Comparison of ENCODE assay signal across 25 cellular contexts in the genomic region with DNA sequence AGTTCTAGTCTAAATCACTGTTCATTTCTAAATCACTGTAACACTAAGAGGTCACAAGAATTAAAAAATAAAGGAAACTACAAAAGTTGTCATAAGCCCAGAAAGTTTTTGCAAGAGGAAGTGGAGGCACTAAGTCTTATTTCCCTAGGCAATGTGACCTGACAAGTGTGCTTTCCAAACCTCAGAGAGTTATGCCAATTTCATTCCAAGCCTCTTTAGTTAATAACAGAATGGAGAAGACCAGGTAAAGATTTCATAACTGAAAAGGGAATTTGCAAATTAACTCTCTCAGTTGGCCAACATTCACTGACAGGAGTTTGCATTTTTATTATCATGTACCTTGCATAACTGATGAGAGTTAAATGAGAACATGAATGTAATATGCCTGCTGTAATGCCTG. TPM values are rescaled to one million over a fixed set of nuclear protein-coding genes. Genes with fewer than 3 reads are reported as not detected.
DNase-seq lines count a peak whose midpoint lies in the region; FAIRE-seq and TF ChIP-seq lines count a peak whose summit lies in the region.
"Had no signal": no experiment of that assay in that cellular context is flagged by ENCODE, and none has a peak within 500 bp of the region (broad histone marks: within the 10 kb centered on the region; RNA-seq: fewer than 3 reads in every experiment).

No MANE protein-coding gene starts in this region.

- dilution Hi-C loops in keratinocyte (cut with MboI; ENCODE audit: extremely low pct_ligation_motif_present, low sequenced_read_pairs): loop anchor here (25.0 kb wide), 1 partner anchor 139 kb away; a partner anchor contains a TSS

- H3K9ac ChIP-seq in keratinocyte (ENCODE audit: control insufficient read depth, extremely low read depth, insufficient read depth, low read length): no peak overlapping the region

- no peak for TF ChIP-seq CTCF in HFFc6 (IDR thresholded peaks at IDR 0.05)
- no peak for TF ChIP-seq CTCF in keratinocyte (optimal IDR thresholded peaks at IDR 0.05 in 1 of 3, IDR thresholded peaks at IDR 0.05 in 1 of 3, conservative IDR thresholded peaks at IDR 0.05 in 1 of 3; ENCODE audit: extremely low read depth in 1 of 3, insufficient read depth in 2 of 3, low read length in 3 of 3)

- peaks cover 27% of the 10 kb centered on the region for H3K4me1 ChIP-seq in SJSA1 (replicated peaks)
- H3K4me1 ChIP-seq in keratinocyte (ENCODE audit: control insufficient read depth, extremely low read depth, insufficient read depth, low read length): peaks cover 34% of the 10 kb centered on the region

- H3K27ac Mint-ChIP-seq in HFFc6: peak overlapping the region; percentile 94
- no peak overlapping the region for H3K27ac Mint-ChIP-seq in activated naive CD4-positive, alpha-beta T cell treated with anti-CD3 and anti-CD28 coated beads, Interleukin-2, amount 10 ng/mL, durations not matched to agents 7 days and 5 days

- no peaks in the 10 kb centered on the region for H3K9me1 ChIP-seq in keratinocyte (ENCODE audit: control insufficient read depth, extremely low read depth, insufficient read depth, low read length)

- H3K36me3 ChIP-seq in SJSA1: no peaks in the 10 kb centered on the region
- no peaks in the 10 kb centered on the region for H3K36me3 ChIP-seq in keratinocyte (ENCODE audit: control insufficient read depth in 2 of 2, extremely low read depth in 1 of 2, insufficient read depth in 2 of 2, low read length in 2 of 2)
- H3K36me3 ChIP-seq: SJCRH30 had no signal

- H2AFZ ChIP-seq in keratinocyte (ENCODE audit: control insufficient read depth, low read length): no peak overlapping the region

- H3K4me3 Mint-ChIP-seq in HFFc6: no peak overlapping the region
- no peak overlapping the region for H3K4me3 Mint-ChIP-seq in activated naive CD4-positive, alpha-beta T cell treated with anti-CD3 and anti-CD28 coated beads, Interleukin-2, amount 10 ng/mL, durations not matched to agents 7 days and 5 days

- H4K20me1 ChIP-seq in keratinocyte (ENCODE audit: control insufficient read depth, extremely low read depth, insufficient read depth, low read length): no peaks in the 10 kb centered on the region

- H3K27me3 ChIP-seq in SJSA1 (replicated peaks): no peaks in the 10 kb centered on the region
- no peaks in the 10 kb centered on the region for H3K27me3 ChIP-seq in keratinocyte (ENCODE audit: control insufficient read depth, extremely low read depth, insufficient read depth, low read length)
- H3K27me3 ChIP-seq: SJCRH30 had no signal

- H3K27me3 Mint-ChIP-seq in HFFc6 (ENCODE audit: insufficient read depth): no peaks in the 10 kb centered on the region
- H3K27me3 Mint-ChIP-seq in activated naive CD4-positive, alpha-beta T cell treated with anti-CD3 and anti-CD28 coated beads, Interleukin-2, amount 10 ng/mL, durations not matched to agents 7 days and 5 days: peaks cover 7% of the 10 kb centered on the region

- no peak for FAIRE-seq in keratinocyte (lab: Jason Lieb, UNC)
- FAIRE-seq: GM12891, RCC 7860 had no signal

- no peak overlapping the region for H3K4me3 ChIP-seq in SJSA1
- no peak overlapping the region for H3K4me3 ChIP-seq in keratinocyte (ENCODE audit: control insufficient read depth in 2 of 3, extremely low read depth in 1 of 3, insufficient read depth in 2 of 3, low read depth in 1 of 3, low read length in 3 of 3)
- H3K4me3 ChIP-seq: SJCRH30 had no signal

- DNase-seq in AML-193 (lab: John Stamatoyannopoulos, UW) (peak; percentile 17 to 23), HFFc6 (no peak), SJSA1 (ENCODE audit: low read depth in 1 of 2, low spot score in 2 of 2) (no peak), keratinocyte (ENCODE audit: low read depth, low spot score) (no peak), NCI-H345 (lab: John Stamatoyannopoulos, UW) (no peak), activated T-cell treated with anti-CD3 and anti-CD28 coated beads for 4 hours (no peak)
- DNase-seq in activated naive CD4-positive, alpha-beta T cell treated with anti-CD3 and anti-CD28 coated beads, Interleukin-2, amount 10 ng/mL, durations not matched to agents 7 days and 5 days: no peak
- DNase-seq: Calu3; DMS79 treated with DMSO at 0.1 percent for 48 hours; GF-D8; H7; KG1; MM.1S; NCI-H1092 treated with DMSO at 0.1 percent for 48 hours; NCI-H1436; NCI-H187; NCI-H2171 treated with DMSO at 0.1 percent for 48 hours; NCI-H524; NCI-H82; NK-92 treated with Interleukin-12 subunit alpha and Interleukin-12 subunit beta, amount 100 ng/mL, for 24 hours; OCI-M1; SJCRH30; T-helper 2 cell had no signal

- H3K9me3 Mint-ChIP-seq in HFFc6: no peaks in the 10 kb centered on the region
- no peaks in the 10 kb centered on the region for H3K9me3 Mint-ChIP-seq in activated naive CD4-positive, alpha-beta T cell treated with anti-CD3 and anti-CD28 coated beads, Interleukin-2, amount 10 ng/mL, durations not matched to agents 7 days and 5 days

- no peaks in the 10 kb centered on the region for H3K36me3 Mint-ChIP-seq in HFFc6 (ENCODE audit: low read depth)
- no peaks in the 10 kb centered on the region for H3K36me3 Mint-ChIP-seq in activated naive CD4-positive, alpha-beta T cell treated with anti-CD3 and anti-CD28 coated beads, Interleukin-2, amount 10 ng/mL, durations not matched to agents 7 days and 5 days

- peaks cover 81% of the 10 kb centered on the region for H3K4me1 Mint-ChIP-seq in HFFc6 (ENCODE audit: low read depth)
- H3K4me1 Mint-ChIP-seq in activated naive CD4-positive, alpha-beta T cell treated with anti-CD3 and anti-CD28 coated beads, Interleukin-2, amount 10 ng/mL, durations not matched to agents 7 days and 5 days: no peaks in the 10 kb centered on the region

- H3K79me2 ChIP-seq in keratinocyte (ENCODE audit: control insufficient read depth, insufficient read depth, low read length): no peaks in the 10 kb centered on the region

- H3K4me2 ChIP-seq in keratinocyte (ENCODE audit: control insufficient read depth, extremely low read depth, insufficient read depth, low read depth, low read length): no peak overlapping the region

- H3K27ac ChIP-seq in SJSA1: peak overlapping the region; percentile 5
- peak overlapping the region; percentile 58 for H3K27ac ChIP-seq in keratinocyte (ENCODE audit: control insufficient read depth, insufficient read depth, low read length)
- H3K27ac ChIP-seq: SJCRH30 had no signal

- H3K9me3 ChIP-seq in SJSA1 (replicated peaks) (no peaks in the 10 kb centered on the region), keratinocyte (ENCODE audit: control insufficient read depth, low read depth, low read length) (no peaks in the 10 kb centered on the region)
- H3K9me3 ChIP-seq: SJCRH30 had no signal

- CTCF ChIA-PET in activated naive CD4-positive, alpha-beta T cell treated with anti-CD3 and anti-CD28 coated beads, Interleukin-2, amount 10 ng/mL, durations not matched to agents 7 days and 5 days (lab: Charles Lee): no interaction called here

RNA-seq across cellular contexts. Expression of a gene that starts 40.5 kb away (rescaled TPM):
- 1 to 10 TPM; 2.0 to 3.1 (median 2.4) TPM for total RNA-seq in HFFc6 (2021; fragmentation: NEBNext Ultra II Directional; extraction: Animal tissue kit (Norgen Biotek cat#: 25700))
- 2.9 and 3.3 TPM in 2 replicates for total RNA-seq in SJSA1 (2014; rRNA removed; shearing (Covaris generic))
- polyA plus RNA-seq in keratinocyte: 2.3 to 2.5 TPM (median 2.4 TPM) in 3 replicates
- polyA plus RNA-seq in keratinocyte (2011; ENCODE audit: low read depth): 1.7 TPM
- polyA plus RNA-seq in keratinocyte (2011; cell fraction: cytosol; rRNA removed): 1.4 and 2.9 TPM in 2 replicates
- polyA plus RNA-seq in keratinocyte (2011; cell fraction: nucleus; rRNA removed): 2.9 and 3.1 TPM in 2 replicates
- 2.6 and 2.9 TPM in 2 replicates for polyA plus RNA-seq in keratinocyte (2012; ENCODE audit: low replicate concordance)
- 0.79 to 2.7 TPM (median 2.7 TPM) in 3 replicates for polyA minus RNA-seq in keratinocyte
- 1.7 TPM for polyA minus RNA-seq in keratinocyte (2011; cell fraction: cytosol; rRNA and poly(A)+ RNA removed)
- 2.2 and 4.8 TPM in 2 replicates for polyA minus RNA-seq in keratinocyte (2011; cell fraction: nucleus; rRNA and poly(A)+ RNA removed)

RNA-seq across cellular contexts. Expression of a gene that starts 53.6 kb away (rescaled TPM):
- total RNA-seq in HFFc6 (2021; fragmentation: NEBNext Ultra II Directional; extraction: Animal tissue kit (Norgen Biotek cat#: 25700)): 100 to 1,000 TPM; 370 to 442 (median 389) TPM
- 34.9 and 42.9 TPM in 2 replicates for total RNA-seq in SJSA1 (2014; rRNA removed; shearing (Covaris generic))
- polyA plus RNA-seq in keratinocyte: 0.90 to 1.7 TPM (median 1.1 TPM) in 3 replicates
- polyA plus RNA-seq in keratinocyte (2011; ENCODE audit: low read depth): 1.5 TPM
- polyA plus RNA-seq in keratinocyte (2011; cell fraction: cytosol; rRNA removed): 1.5 and 1.6 TPM in 2 replicates
- polyA plus RNA-seq in keratinocyte (2011; cell fraction: nucleus; rRNA removed): 1.4 TPM in 2 replicates
- polyA plus RNA-seq in keratinocyte (2012; ENCODE audit: low replicate concordance): 0.81 and 1.2 TPM in 2 replicates
- 0.46 to 0.74 TPM (median 0.63 TPM) in 3 replicates for polyA minus RNA-seq in keratinocyte
- 0.77 TPM for polyA minus RNA-seq in keratinocyte (2011; cell fraction: cytosol; rRNA and poly(A)+ RNA removed)
- 0.74 and 1.2 TPM in 2 replicates for polyA minus RNA-seq in keratinocyte (2011; cell fraction: nucleus; rRNA and poly(A)+ RNA removed)

Comparison
In these comparisons a context has a peak if more than half of its experiments do, and no peak if none do; other contexts are left out.
1. DNase-seq: peak in AML-193 (2 of 2); none in HFFc6 (single experiment), SJSA1 (0 of 2), keratinocyte (single experiment), activated naive CD4-positive, alpha-beta T cell treated with anti-CD3 and anti-CD28 coated beads, Interleukin-2, amount 10 ng/mL, durations not matched to agents 7 days and 5 days (single experiment), NCI-H345 (single experiment) and activated T-cell treated with anti-CD3 and anti-CD28 coated beads for 4 hours (single experiment).